In genomic region chr14:31084385-31084784, GRCh38 we compare ENCODE assay signal across 11 cellular contexts. TPM values are rescaled to one million over a fixed set of nuclear protein-coding genes. Genes with fewer than 3 reads are reported as not detected.
DNase-seq lines count a peak whose midpoint lies in the region; ATAC-seq and TF ChIP-seq lines count a peak whose summit lies in the region.
"Had no signal": no experiment of that assay in that cellular context is flagged by ENCODE, and none has a peak within 500 bp of the region (broad histone marks: within the 10 kb centered on the region; RNA-seq: fewer than 3 reads in every experiment).

No MANE protein-coding gene starts in this region.

- peaks cover 0 to 17% of the 10 kb centered on the region in 2 donors for H3K36me3 ChIP-seq in gastroesophageal sphincter

- H3K27ac ChIP-seq in gastroesophageal sphincter, result peak overlapping the region; percentile 21 to 74 (median 60)

- peaks cover 0 to 4% (median 0%) of the 10 kb centered on the region in 4 donors for H3K4me1 Mint-ChIP-seq in naive thymus-derived CD8-positive, alpha-beta T cell

- in situ Hi-C loops in KBM-7 (cut with MboI; ENCODE audit: low pct_unique_long_range_greater_than_20kb, low sequenced_read_pairs), result no loop called here

- intact Hi-C loops in left colon (cut with DNase I, micrococcal nuclease), result loop anchor here in 1 of 2 donors (5.0 kb wide), 1 partner anchor 102 kb away; no protein-coding TSS in a partner anchor

- no peaks in the 10 kb centered on the region for H3K9me3 ChIP-seq in gastroesophageal sphincter

- peak in 1 of 4 experiments; percentile 36 for TF ChIP-seq CTCF in gastroesophageal sphincter (IDR thresholded peaks at IDR 0.05)

- H3K36me3 Mint-ChIP-seq in naive thymus-derived CD8-positive, alpha-beta T cell, result peaks cover 0 to 40% (median 10%) of the 10 kb centered on the region in 3 donors

- peaks cover 0 to 31% (median 0%) of the 10 kb centered on the region in 3 donors for H3K4me1 ChIP-seq in gastroesophageal sphincter

- H3K4me3 ChIP-seq in gastroesophageal sphincter, result no peak overlapping the region

- peak; percentile 80 for ATAC-seq in GM18508 (IDR thresholded peaks at IDR 0.05; ENCODE audit: insufficient read depth, unreplicated experiment)
- peak; percentile 74 for ATAC-seq in GM21619 (IDR thresholded peaks at IDR 0.05; ENCODE audit: unreplicated experiment)
- peak; percentile 85 for ATAC-seq in HG03432 (IDR thresholded peaks at IDR 0.05; ENCODE audit: unreplicated experiment)
- ATAC-seq in gastroesophageal sphincter, result peak; percentile 54
- no peak for ATAC-seq in left colon
- no peak for ATAC-seq in naive thymus-derived CD8-positive, alpha-beta T cell

- TF ChIP-seq POLR2A in gastroesophageal sphincter (IDR thresholded peaks at IDR 0.05), result no peak

- H3K4me3 Mint-ChIP-seq in naive thymus-derived CD8-positive, alpha-beta T cell, result no peak overlapping the region

- DNase-seq in left colon, result no peak
- DNase-seq in KBM-7, result no peak
- no peak for DNase-seq in naive thymus-derived CD8-positive, alpha-beta T cell
- no peak for DNase-seq in NCI-H1092 (lab: John Stamatoyannopoulos, UW)
- DNase-seq: DMS153, SIG-M5, small intestine had no signal

- peak overlapping the region in 1 of 10 donors; percentile 14 for H3K27ac Mint-ChIP-seq in naive thymus-derived CD8-positive, alpha-beta T cell

- no peak for TF ChIP-seq EP300 in gastroesophageal sphincter (IDR thresholded peaks at IDR 0.05)

- WGBS in gastroesophageal sphincter (ENCODE audit: low coverage in 1 of 2), 2 donors, result 33 to 57% methylated on average over 5 of the region's 5 CpGs

- no peaks in the 10 kb centered on the region for H3K27me3 ChIP-seq in gastroesophageal sphincter

- POLR2A ChIA-PET in naive thymus-derived CD8-positive, alpha-beta T cell (lab: Charles Lee), result no interaction called here

- H3K27me3 Mint-ChIP-seq in naive thymus-derived CD8-positive, alpha-beta T cell, result no peaks in the 10 kb centered on the region

- no peaks in the 10 kb centered on the region for H3K9me3 Mint-ChIP-seq in naive thymus-derived CD8-positive, alpha-beta T cell

RNA-seq across cellular contexts. Expression of gene STRN3, which starts 58.2 kb away (rescaled TPM):
- 10 to 100 TPM; 68.4 to 99.6 (median 77.2) TPM for total RNA-seq in gastroesophageal sphincter
- 10 to 100 TPM; 43.3 to 48.0 TPM for total RNA-seq in left colon
- total RNA-seq in naive thymus-derived CD8-positive, alpha-beta T cell, result 10 to 100 TPM; 23.3 to 26.8 TPM
- polyA plus RNA-seq in naive thymus-derived CD8-positive, alpha-beta T cell, result 1 to 10 TPM; 3.0 to 4.8 (median 3.2) TPM

RNA-seq across cellular contexts. Expression of gene AP4S1, which starts 58.9 kb away (rescaled TPM):
- 10 to 100 TPM in 3 of 4 donors, 1 to 10 TPM in 1; 6.6 to 13.3 (median 12.2) TPM for total RNA-seq in gastroesophageal sphincter
- total RNA-seq in left colon, result 1 to 10 TPM; 4.9 to 5.0 TPM
- total RNA-seq in naive thymus-derived CD8-positive, alpha-beta T cell, result 10 to 100 TPM; 19.2 to 22.2 TPM
- 10 to 100 TPM in 1 of 3 donors, 1 to 10 TPM in 2; 6.1 to 11.1 (median 8.3) TPM for polyA plus RNA-seq in naive thymus-derived CD8-positive, alpha-beta T cell

Comparison
In these comparisons a context has a peak if more than half of its experiments do, and no peak if none do; other contexts are left out.
1. ATAC-seq: peak in GM18508 (single experiment), GM21619 (single experiment), HG03432 (single experiment) and gastroesophageal sphincter (single experiment); none in left colon (single experiment) and naive thymus-derived CD8-positive, alpha-beta T cell (0 of 2).